In the genomic region with DNA sequence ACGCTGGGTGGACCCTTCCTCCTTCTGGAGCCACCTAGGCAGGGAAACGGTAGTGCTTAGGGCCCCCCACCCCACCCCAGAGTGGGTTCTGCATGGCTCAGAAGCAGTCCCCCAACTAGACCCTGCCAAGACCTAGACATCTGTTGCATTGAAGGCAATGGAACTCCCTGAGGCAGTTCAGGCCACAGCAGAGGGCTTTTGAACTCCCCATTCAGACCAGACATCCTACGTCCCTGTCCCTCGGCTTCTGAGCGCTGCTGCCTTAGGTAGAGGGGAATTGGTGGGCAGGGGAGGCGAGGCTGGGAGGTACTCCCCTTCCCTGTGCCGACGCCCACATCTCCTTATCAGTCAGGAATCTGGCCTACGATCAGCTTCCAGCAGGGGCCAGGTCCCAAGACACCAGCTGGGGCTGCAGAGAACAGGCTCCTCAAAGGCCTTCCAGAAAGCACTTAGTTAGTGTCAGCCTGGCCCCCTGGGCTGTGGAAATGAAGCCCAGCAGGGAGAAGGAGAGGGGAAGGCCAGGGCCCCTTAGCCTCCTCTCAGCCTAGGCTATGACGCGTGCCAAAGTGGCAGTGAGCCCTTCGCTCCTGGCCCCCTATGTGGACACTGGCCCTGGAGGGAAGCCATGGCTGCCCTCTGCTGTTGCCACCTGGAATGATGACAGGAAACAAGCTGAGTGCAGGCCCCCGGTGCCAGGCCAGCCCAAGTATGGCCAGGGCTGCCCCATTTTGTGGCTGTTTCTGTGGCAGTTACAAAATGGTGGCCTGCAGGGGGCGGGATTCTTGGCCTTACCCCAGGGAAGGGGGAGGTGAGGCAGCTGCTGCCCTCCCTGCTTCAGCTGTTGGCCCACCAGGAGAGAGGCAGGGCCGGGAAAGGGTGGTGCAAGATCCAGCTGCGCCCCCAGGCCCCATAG, we compare ENCODE assay signal across 12 cellular contexts. TPM values are rescaled to one million over a fixed set of nuclear protein-coding genes. Genes with fewer than 3 reads are reported as not detected.
DNase-seq lines count a peak whose midpoint lies in the region; ATAC-seq and TF ChIP-seq lines count a peak whose summit lies in the region.
"Had no signal": no experiment of that assay in that cellular context is flagged by ENCODE, and none has a peak within 500 bp of the region (broad histone marks: within the 10 kb centered on the region; RNA-seq: fewer than 3 reads in every experiment).

No MANE protein-coding gene starts in this region.

- CTCF ChIA-PET in BJ (lab: Yijun Ruan, JAX), result interaction anchor here (0.9 to 3.1 kb wide), 6 partner anchors 9 to 102 kb away, joined by 3 to 17 read pairs (median 4); no protein-coding TSS in a partner anchor

- H3K27me3 ChIP-seq in BJ (ENCODE audit: control insufficient read depth, insufficient read depth, low read length), result peaks cover 12% of the 10 kb centered on the region

- H3K4me3 ChIP-seq in BJ (ENCODE audit: low read depth, low read length), result no peak overlapping the region
- no peak overlapping the region for H3K4me3 ChIP-seq in HFF-Myc (replicated peaks; ENCODE audit: low read depth, low read length)
- H3K4me3 ChIP-seq in cardiac fibroblast (replicated peaks in 1 of 2; ENCODE audit: low read depth in 2 of 2, low read length in 2 of 2), result no peak overlapping the region

- POLR2A ChIA-PET in BJ (lab: Charles Lee), result no interaction called here

- no peak for ATAC-seq in GM19328 (IDR thresholded peaks at IDR 0.05; ENCODE audit: unreplicated experiment)
- no peak for ATAC-seq in HG02759 (IDR thresholded peaks at IDR 0.05; ENCODE audit: unreplicated experiment)
- ATAC-seq: activated CD4-positive, CD25-positive, alpha-beta regulatory T cell treated with anti-CD3 and anti-CD28 coated beads, Interleukin-2, amount 50 U/mL, for 24 hours; right cardiac atrium had no signal

- no peaks in the 10 kb centered on the region for H3K36me3 ChIP-seq in BJ (ENCODE audit: control insufficient read depth, insufficient read depth, low read length)

- TF ChIP-seq CTCF in BJ (IDR thresholded peaks at IDR 0.05; ENCODE audit: insufficient read depth, low read depth, low read length), result peak; percentile 30; the same call in 1 of the 2 replicates
- peak; percentile 35 for TF ChIP-seq CTCF in HFF-Myc (IDR thresholded peaks at IDR 0.05; ENCODE audit: low read depth, low read length, missing control alignments)
- TF ChIP-seq CTCF in cardiac fibroblast (IDR thresholded peaks at IDR 0.05; ENCODE audit: low read depth, low read length), result peak; percentile 6

- no peak for DNase-seq in BJ (ENCODE audit: low read depth)
- DNase-seq in HFF-Myc (ENCODE audit: extremely low read depth, low read depth), result no peak
- DNase-seq in cardiac fibroblast (ENCODE audit: low read depth in 2 of 2), result no peak
- DNase-seq in myocyte (ENCODE audit: low read depth), result peak; percentile 59
- no peak for DNase-seq in foreskin melanocyte
- DNase-seq in NCI-H748 treated with DMSO at 0.1 percent for 48 hours (lab: John Stamatoyannopoulos, UW), result no peak

RNA-seq across cellular contexts. Expression of gene TBX4, which starts 11.1 kb away (rescaled TPM):
- 2.8 and 3.7 TPM in 2 replicates for polyA plus RNA-seq in BJ (2011; rRNA removed)
- 2.3 and 2.4 TPM in 2 replicates for polyA minus RNA-seq in BJ (2011; rRNA and poly(A)+ RNA removed)
- 0.35 and 0.78 TPM in 2 replicates for total RNA-seq in myocyte
- polyA plus RNA-seq in myocyte (2012), result 0.04 TPM
- total RNA-seq: right cardiac atrium, SK-MEL-5 had no signal
- polyA plus RNA-seq: CD14-positive monocyte had no signal
